Comparison of ENCODE assay signal across 11 cellular contexts in the genomic region with DNA sequence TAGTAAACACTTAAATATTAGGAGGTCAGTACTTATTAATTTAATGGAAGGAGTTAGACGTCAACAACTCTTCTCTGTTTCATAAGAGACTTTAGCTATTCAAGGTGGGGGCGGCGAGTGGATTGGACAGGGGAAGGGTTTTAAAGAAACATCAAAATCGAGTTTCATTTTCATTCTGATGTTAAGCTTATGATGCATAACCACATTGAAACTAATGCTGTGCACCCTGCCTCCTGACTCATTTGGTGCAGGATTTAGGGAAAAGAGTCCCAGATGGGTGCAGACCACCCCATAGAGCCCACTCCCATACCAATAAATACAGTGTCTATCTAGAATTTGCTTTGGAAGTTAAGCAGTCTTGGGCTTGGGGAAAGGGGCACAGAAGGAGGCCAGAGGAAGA. TPM values are rescaled to one million over a fixed set of nuclear protein-coding genes. Genes with fewer than 3 reads are reported as not detected.
DNase-seq lines count a peak whose midpoint lies in the region; ATAC-seq lines count a peak whose summit lies in the region.
"Had no signal": no experiment of that assay in that cellular context is flagged by ENCODE, and none has a peak within 500 bp of the region (broad histone marks: within the 10 kb centered on the region; RNA-seq: fewer than 3 reads in every experiment).

No MANE protein-coding gene starts in this region.

- H3K27ac Mint-ChIP-seq in CD8-positive, alpha-beta memory T cell = peak overlapping the region in 7 of 8 donors; percentile 2 to 87 (median 49)
- peak overlapping the region; percentile 87 for H3K27ac Mint-ChIP-seq in activated naive CD8-positive, alpha-beta T cell

- H3K4me3 ChIP-seq in CD8-positive, alpha-beta memory T cell (ENCODE audit: low read length) = no peak overlapping the region
- H3K4me3 ChIP-seq in MG63 = no peak overlapping the region
- H3K4me3 ChIP-seq: heart right ventricle had no signal

- H3K4me1 ChIP-seq in CD8-positive, alpha-beta memory T cell (ENCODE audit: insufficient read depth, low read length) = peaks cover 29% of the 10 kb centered on the region

- H3K4me1 Mint-ChIP-seq in CD8-positive, alpha-beta memory T cell = peaks cover 31 to 58% (median 53%) of the 10 kb centered on the region in 3 donors
- H3K4me1 Mint-ChIP-seq in activated naive CD8-positive, alpha-beta T cell (ENCODE audit: low read depth) = peaks cover 45% of the 10 kb centered on the region

- no peaks in the 10 kb centered on the region for H3K9me3 ChIP-seq in CD8-positive, alpha-beta memory T cell (ENCODE audit: low read length)
- H3K9me3 ChIP-seq in MG63 = no peaks in the 10 kb centered on the region
- H3K9me3 ChIP-seq: heart right ventricle had no signal

- CTCF ChIA-PET in CD8-positive, alpha-beta memory T cell (lab: Charles Lee) = no interaction called here

- H3K27me3 ChIP-seq in CD8-positive, alpha-beta memory T cell (ENCODE audit: insufficient read depth, low read length, poor library complexity, severe bottlenecking) = no peaks in the 10 kb centered on the region
- no peaks in the 10 kb centered on the region for H3K27me3 ChIP-seq in MG63
- H3K27me3 ChIP-seq: heart right ventricle had no signal

- POLR2A ChIA-PET in CD8-positive, alpha-beta memory T cell (lab: Charles Lee) = no interaction called here

- H3K36me3 Mint-ChIP-seq in CD8-positive, alpha-beta memory T cell = peaks cover 4 to 79% (median 19%) of the 10 kb centered on the region in 3 donors
- H3K36me3 Mint-ChIP-seq in activated naive CD8-positive, alpha-beta T cell = peaks cover 13% of the 10 kb centered on the region

- peak overlapping the region in 1 of 7 donors; percentile 52 for H3K4me3 Mint-ChIP-seq in CD8-positive, alpha-beta memory T cell
- H3K4me3 Mint-ChIP-seq in activated naive CD8-positive, alpha-beta T cell = peak overlapping the region; percentile 25

- H3K9me3 Mint-ChIP-seq in CD8-positive, alpha-beta memory T cell = no peaks in the 10 kb centered on the region
- no peaks in the 10 kb centered on the region for H3K9me3 Mint-ChIP-seq in activated naive CD8-positive, alpha-beta T cell (ENCODE audit: low read depth)

- DNase-seq in CD8-positive, alpha-beta memory T cell = no peak
- no peak for DNase-seq in NCI-H2196 (lab: John Stamatoyannopoulos, UW; ENCODE audit: unreplicated experiment)
- no peak for DNase-seq in MG63
- no peak for DNase-seq in LoVo (ENCODE audit: low spot score)
- DNase-seq: Calu3, heart right ventricle had no signal

- H3K27ac ChIP-seq in CD8-positive, alpha-beta memory T cell (ENCODE audit: low read depth, low read length) = no peak overlapping the region
- H3K27ac ChIP-seq: heart right ventricle had no signal

- peaks cover 22% of the 10 kb centered on the region for H3K36me3 ChIP-seq in CD8-positive, alpha-beta memory T cell (ENCODE audit: insufficient read depth, low read length)
- peaks cover 54% of the 10 kb centered on the region for H3K36me3 ChIP-seq in MG63

- ATAC-seq in GM19463 (IDR thresholded peaks at IDR 0.05; ENCODE audit: unreplicated experiment) (peak; percentile 86), HG03342 (IDR thresholded peaks at IDR 0.05; ENCODE audit: unreplicated experiment) (peak; percentile 76), GM18520 (IDR thresholded peaks at IDR 0.05; ENCODE audit: unreplicated experiment) (no peak)
- ATAC-seq: heart right ventricle had no signal

- no peaks in the 10 kb centered on the region for H3K27me3 Mint-ChIP-seq in CD8-positive, alpha-beta memory T cell
- no peaks in the 10 kb centered on the region for H3K27me3 Mint-ChIP-seq in activated naive CD8-positive, alpha-beta T cell

RNA-seq across cellular contexts. Expression of a gene that starts 7.4 kb away (rescaled TPM):
- total RNA-seq in CD8-positive, alpha-beta memory T cell = 1 to 10 TPM; 9.1 to 9.3 TPM
- polyA plus RNA-seq in CD8-positive, alpha-beta memory T cell = 2.0 TPM
- 3.1 and 3.3 TPM in 2 replicates for total RNA-seq in MG63 (2014; rRNA removed; shearing (Covaris generic); ENCODE audit: low replicate concordance)

RNA-seq across cellular contexts. Expression of a gene that starts 17.3 kb away (rescaled TPM):
- not detected for total RNA-seq in CD8-positive, alpha-beta memory T cell
- not detected for polyA plus RNA-seq in CD8-positive, alpha-beta memory T cell
- total RNA-seq in MG63 (2014; rRNA removed; shearing (Covaris generic); ENCODE audit: low replicate concordance) = 0.36 TPM in 1 of 2 replicates, not detected in the other
- total RNA-seq: Calu3, heart right ventricle, OCI-LY7 had no signal
- polyA plus RNA-seq: heart right ventricle had no signal

RNA-seq across cellular contexts. Expression of a gene that starts 41.6 kb away (rescaled TPM):
- total RNA-seq in CD8-positive, alpha-beta memory T cell = under 1 TPM; 0.13 to 0.31 TPM
- 0.20 TPM for polyA plus RNA-seq in CD8-positive, alpha-beta memory T cell
- not detected in 2 replicates for total RNA-seq in MG63 (2014; rRNA removed; shearing (Covaris generic); ENCODE audit: low replicate concordance)

RNA-seq across cellular contexts. Expression of a gene that starts 50.9 kb away (rescaled TPM):
- total RNA-seq in CD8-positive, alpha-beta memory T cell = under 1 TPM; 0.51 to 0.70 TPM
- 0.40 TPM for polyA plus RNA-seq in CD8-positive, alpha-beta memory T cell
- not detected in 2 replicates for total RNA-seq in MG63 (2014; rRNA removed; shearing (Covaris generic); ENCODE audit: low replicate concordance)
